In genomic region chr22:22953796-22954195, GRCh38 we compare ENCODE assay signal across 20 cellular contexts.
"Had no signal": no experiment of that assay in that cellular context is flagged by ENCODE, and none has a peak within 500 bp of the region (broad histone marks: within the 10 kb centered on the region; RNA-seq: fewer than 3 reads in every experiment).

No MANE protein-coding gene starts in this region.

- ATAC-seq: activated T-cell treated with anti-CD3 and anti-CD28 coated beads, Interleukin-2, amount 50 U/mL, for 72 hours; heart right ventricle; left ventricle myocardium superior; right cardiac atrium had no signal

- H3K36me3 ChIP-seq: ascending aorta, colonic mucosa, heart right ventricle, prostate gland, tibial nerve had no signal

- H3K27ac Mint-ChIP-seq: activated naive CD4-positive, alpha-beta T cell treated with anti-CD3 and anti-CD28 coated beads, Interleukin-2, amount 50 U/mL, for 24 hours; activated T-cell treated with anti-CD3 and anti-CD28 coated beads, Interleukin-2, amount 50 U/mL, for 72 hours; stimulated activated naive CD8-positive, alpha-beta T cell treated with anti-CD3 and anti-CD28 coated beads, Interleukin-15, Interleukin-2, amounts not matched to agents 100 ng/mL and 50 ng/mL, for 24 hours had no signal

- H3K36me3 Mint-ChIP-seq: activated naive CD4-positive, alpha-beta T cell treated with anti-CD3 and anti-CD28 coated beads, Interleukin-2, amount 50 U/mL, for 24 hours had no signal

- H3K4me1 ChIP-seq: ascending aorta, colonic mucosa, prostate gland had no signal

- DNase-seq: activated CD4-positive, alpha-beta T cell treated with anti-CD3 and anti-CD28 coated beads for 48 hours; activated CD4-positive, CD25-positive, alpha-beta regulatory T cell; activated CD8-positive, alpha-beta memory T cell treated with anti-CD3 and anti-CD28 coated beads for 24 hours; activated effector memory CD4-positive, alpha-beta T cell treated with anti-CD3 and anti-CD28 coated beads, Interleukin-2, amount 50 U/mL, for 16 hours; activated T-cell treated with anti-CD3 and anti-CD28 coated beads, Interleukin-2, amount 50 U/mL, for 72 hours; colonic mucosa; heart right ventricle; kidney glomerular epithelial cell; left ventricle myocardium superior; right cardiac atrium; stimulated activated CD4-positive, alpha-beta T cell treated with anti-CD3 and anti-CD28 coated beads, Interleukin-2, amount 100 ng/mL, for 24 hours; T-helper 9 cell had no signal

- H3K27ac ChIP-seq: ascending aorta, colonic mucosa, heart right ventricle, prostate gland, tibial nerve had no signal

- H3K4me3 Mint-ChIP-seq: activated naive CD4-positive, alpha-beta T cell treated with anti-CD3 and anti-CD28 coated beads, Interleukin-2, amount 50 U/mL, for 24 hours; activated T-cell treated with anti-CD3 and anti-CD28 coated beads, Interleukin-2, amount 50 U/mL, for 72 hours; central memory CD8-positive, alpha-beta T cell; stimulated activated naive CD8-positive, alpha-beta T cell treated with anti-CD3 and anti-CD28 coated beads, Interleukin-15, Interleukin-2, amounts not matched to agents 100 ng/mL and 50 ng/mL, for 24 hours had no signal

- H3K27me3 ChIP-seq: ascending aorta, colonic mucosa had no signal

- H3K9me3 Mint-ChIP-seq: activated naive CD4-positive, alpha-beta T cell treated with anti-CD3 and anti-CD28 coated beads, Interleukin-2, amount 50 U/mL, for 24 hours; activated T-cell treated with anti-CD3 and anti-CD28 coated beads, Interleukin-2, amount 50 U/mL, for 72 hours; central memory CD8-positive, alpha-beta T cell; stimulated activated naive CD8-positive, alpha-beta T cell treated with anti-CD3 and anti-CD28 coated beads, Interleukin-15, Interleukin-2, amounts not matched to agents 100 ng/mL and 50 ng/mL, for 24 hours had no signal

- H3K9me3 ChIP-seq: ascending aorta, colonic mucosa, heart right ventricle, prostate gland, tibial nerve had no signal

- FAIRE-seq: endometrium, urothelium cell line had no signal

- H3K4me3 ChIP-seq: ascending aorta, colonic mucosa, heart right ventricle, prostate gland, tibial nerve had no signal
